ENCODE assay signal across 9 cellular contexts in the genomic region with DNA sequence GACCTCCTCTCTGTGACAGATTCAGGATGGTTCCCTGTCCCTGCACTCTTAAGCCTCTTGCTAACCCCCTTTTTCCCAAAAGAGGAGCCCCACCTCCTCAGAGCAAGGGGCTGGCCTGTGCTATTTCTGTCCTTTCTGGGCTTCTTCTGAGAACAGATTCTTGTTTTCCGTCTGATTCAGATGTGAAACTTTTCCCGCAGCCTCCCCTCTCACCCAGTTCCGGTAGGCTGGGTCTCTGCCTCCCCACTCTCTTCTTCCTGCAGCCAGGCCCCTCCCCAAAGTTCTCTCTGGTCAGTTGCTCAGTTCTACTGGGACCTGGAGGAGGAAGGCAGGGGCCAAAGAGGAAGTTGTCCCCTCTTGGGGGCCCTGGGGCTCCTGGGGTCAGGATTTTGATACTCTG. TPM values are rescaled to one million over a fixed set of nuclear protein-coding genes. Genes with fewer than 3 reads are reported as not detected.
DNase-seq lines count a peak whose midpoint lies in the region; ATAC-seq and TF ChIP-seq lines count a peak whose summit lies in the region.
"Had no signal": no experiment of that assay in that cellular context is flagged by ENCODE, and none has a peak within 500 bp of the region (broad histone marks: within the 10 kb centered on the region; RNA-seq: fewer than 3 reads in every experiment).

No MANE protein-coding gene starts in this region.

- no peak for TF ChIP-seq CTCF in colonic mucosa (IDR thresholded peaks at IDR 0.05)

- H3K9me3 ChIP-seq in colonic mucosa: no peaks in the 10 kb centered on the region
- no peaks in the 10 kb centered on the region for H3K9me3 ChIP-seq in muscle layer of duodenum (ENCODE audit: control insufficient read depth in 1 of 2, low read length in 2 of 2)
- H3K9me3 ChIP-seq in aorta (ENCODE audit: control insufficient read depth, low read length): no peaks in the 10 kb centered on the region

- DNase-seq in stimulated activated CD4-positive, alpha-beta T cell treated with anti-CD3 and anti-CD28 coated beads, Interleukin-1b, Interleukin-23, amount 100 ng/mL, for 48 hours: peak; percentile 13
- no peak for DNase-seq in stimulated activated CD4-positive, alpha-beta T cell treated with anti-CD3 and anti-CD28 coated beads, Interleukin-4, amount 100 ng/mL, for 1 hour
- DNase-seq in colonic mucosa (peak; percentile 20), aorta (peak; percentile 83 to 84), NCI-H2171 treated with DMSO at 0.1 percent for 48 hours (lab: John Stamatoyannopoulos, UW) (no peak)

- 0 to 3% methylated on average over 3 of the region's 3 CpGs for WGBS in aorta, 2 donors

- H3K27me3 ChIP-seq in colonic mucosa: no peaks in the 10 kb centered on the region
- H3K27me3 ChIP-seq in muscle layer of duodenum (ENCODE audit: low read depth, low read length): no peaks in the 10 kb centered on the region
- H3K27me3 ChIP-seq in aorta (ENCODE audit: control insufficient read depth in 1 of 2, insufficient read depth in 2 of 2, low read length in 1 of 2): no peaks in the 10 kb centered on the region

- ATAC-seq in aorta (ENCODE audit: low FRiP score) (peak; percentile 75), GM19324 (IDR thresholded peaks at IDR 0.05; ENCODE audit: low FRiP score, unreplicated experiment) (no peak), HG03442 (IDR thresholded peaks at IDR 0.05; ENCODE audit: unreplicated experiment) (no peak)

- H3K9ac ChIP-seq in colonic mucosa (ENCODE audit: low read depth in 2 of 2, low read length in 2 of 2): peak overlapping the region in 1 of 2 donors; percentile 34

- H3K4me3 ChIP-seq in colonic mucosa (no peak overlapping the region), muscle layer of duodenum (ENCODE audit: low read depth in 1 of 2, low read length in 2 of 2) (peak overlapping the region; percentile 54 to 62), aorta (ENCODE audit: low read length in 2 of 2) (peak overlapping the region; percentile 33 to 49)

- H3K36me3 ChIP-seq in colonic mucosa (no peaks in the 10 kb centered on the region), muscle layer of duodenum (ENCODE audit: control insufficient read depth in 1 of 2, insufficient read depth in 2 of 2, low read length in 2 of 2) (no peaks in the 10 kb centered on the region), aorta (ENCODE audit: control insufficient read depth in 1 of 2, insufficient read depth in 2 of 2, low read length in 1 of 2) (no peaks in the 10 kb centered on the region)

- intact Hi-C loops in colonic mucosa (cut with DNase I): no loop called here
- intact Hi-C loops in aorta (cut with DNase I): no loop called here

- H3K27ac ChIP-seq in colonic mucosa: peak overlapping the region; percentile 56
- H3K27ac ChIP-seq in muscle layer of duodenum (ENCODE audit: low read length): peak overlapping the region; percentile 67
- peak overlapping the region; percentile 18 to 90 for H3K27ac ChIP-seq in aorta (ENCODE audit: low read depth in 1 of 2, low read length in 2 of 2)

- H3K4me1 ChIP-seq in colonic mucosa (no peaks in the 10 kb centered on the region), muscle layer of duodenum (ENCODE audit: control insufficient read depth in 1 of 2, insufficient read depth in 2 of 2, low read length in 2 of 2) (peaks cover 5 to 54% of the 10 kb centered on the region in 2 donors), aorta (ENCODE audit: control insufficient read depth in 1 of 2, insufficient read depth in 2 of 2, low read length in 2 of 2) (peaks cover 3 to 16% of the 10 kb centered on the region in 2 donors)

RNA-seq across cellular contexts. Expression of a gene that starts 11.8 kb away (rescaled TPM):
- total RNA-seq in colonic mucosa (1 to 10 TPM in 1 of 2 donors, under 1 TPM in 1; 0.40 to 1.0 TPM), aorta (10 to 100 TPM; 23.1 to 63.4 TPM)
- polyA plus RNA-seq in aorta: 10 to 100 TPM in 1 of 2 donors, 1 to 10 TPM in 1; 6.6 to 38.6 TPM
- total RNA-seq: bronchial epithelial cell had no signal

RNA-seq across cellular contexts. Expression of a gene that starts 27.3 kb away (rescaled TPM):
- total RNA-seq in colonic mucosa (1 to 10 TPM in 1 of 2 donors, not detected in 1; 5.2 TPM), aorta (10 to 100 TPM in 1 of 2 donors, 1 to 10 TPM in 1; 9.0 to 13.6 TPM)
- 10 to 100 TPM in 1 of 2 donors, 1 to 10 TPM in 1; 4.7 to 15.8 TPM for polyA plus RNA-seq in aorta
- total RNA-seq: bronchial epithelial cell had no signal

Comparison
In these comparisons a context has a peak if more than half of its experiments do, and no peak if none do; other contexts are left out.
1. DNase-seq: peak in stimulated activated CD4-positive, alpha-beta T cell treated with anti-CD3 and anti-CD28 coated beads, Interleukin-1b, Interleukin-23, amount 100 ng/mL, for 48 hours (single experiment), colonic mucosa (single experiment) and aorta (2 of 2); none in stimulated activated CD4-positive, alpha-beta T cell treated with anti-CD3 and anti-CD28 coated beads, Interleukin-4, amount 100 ng/mL, for 1 hour (single experiment) and NCI-H2171 treated with DMSO at 0.1 percent for 48 hours (single experiment).
2. RNA of a gene that starts 11.8 kb away (total RNA-seq): 23.1 to 63.4 TPM in aorta; 0.40 to 1.0 TPM in colonic mucosa; every median in the first group is over 10 times any median in the second.
3. Peak in every context shown above with its lines, with median percentiles within 50 percentile points of each other: H3K27ac ChIP-seq.